Comparison of ENCODE assay signal across 8 cellular contexts in genomic region chr17:80475949-80476876, GRCh38. TPM values are rescaled to one million over a fixed set of nuclear protein-coding genes. Genes with fewer than 3 reads are reported as not detected.
A peak's percentile ranks its signal among the peaks of the same experiment; 100 is the strongest.
DNase-seq lines count a peak whose midpoint lies in the region; ATAC-seq and TF ChIP-seq lines count a peak whose summit lies in the region.

Gene NPTX1, minus strand, starts transcription at chr17:80476607. Its CDS starts 161 bp downstream, at chr17:80476446.

- TF ChIP-seq CTCF in astrocyte of the cerebellum (IDR thresholded peaks at IDR 0.05; ENCODE audit: low read depth, low read length, missing control alignments) = no peak

- peak; percentile 66 for DNase-seq in GM03348 (ENCODE audit: low spot score)
- peak; percentile 80 for DNase-seq in NCI-H2196 (lab: John Stamatoyannopoulos, UW; ENCODE audit: unreplicated experiment)
- no peak for DNase-seq in astrocyte of the cerebellum (ENCODE audit: low read depth)
- no peak for DNase-seq in left lobe of liver (ENCODE audit: low spot score)
- DNase-seq in putamen (ENCODE audit: low spot score) = no peak

- in situ Hi-C loops in astrocyte of the cerebellum (cut with HindIII; ENCODE audit: low sequenced_read_pairs) = no loop called here

- peak within 1 kb of the TSS; percentile 5 for H3K4me3 ChIP-seq in astrocyte of the cerebellum (ENCODE audit: low read depth, low read length)

- ATAC-seq in left lobe of liver (peak; percentile 77), GM21529 (IDR thresholded peaks at IDR 0.05; ENCODE audit: unreplicated experiment) (no peak), HG03095 (IDR thresholded peaks at IDR 0.05; ENCODE audit: unreplicated experiment) (no peak), GM18520 (IDR thresholded peaks at IDR 0.05; ENCODE audit: unreplicated experiment) (no peak)

RNA-seq across cellular contexts. Expression of gene NPTX1, which starts in this region (rescaled TPM):
- total RNA-seq in left lobe of liver = 0.25 TPM

Comparison
In these comparisons a context has a peak if more than half of its experiments do, and no peak if none do; other contexts are left out.
1. Peak in ATAC-seq in left lobe of liver; RNA of the gene not detected or under 1 TPM.
2. DNase-seq: peak in GM03348 (single experiment) and NCI-H2196 (single experiment); none in astrocyte of the cerebellum (single experiment), left lobe of liver (single experiment) and putamen (single experiment).